In genomic region chr2:16578081-16578480, GRCh38 we compare ENCODE assay signal across 27 cellular contexts.
"Had no signal": no experiment of that assay in that cellular context is flagged by ENCODE, and none has a peak within 500 bp of the region (broad histone marks: within the 10 kb centered on the region; RNA-seq: fewer than 3 reads in every experiment).

No MANE protein-coding gene starts in this region.

- H3K9me3 ChIP-seq: esophagus squamous epithelium, gastrocnemius medialis, mucosa of descending colon, ovary, psoas muscle, right lobe of liver, thoracic aorta, upper lobe of right lung, vagina had no signal

- H3K36me3 ChIP-seq: esophagus squamous epithelium, gastrocnemius medialis, ovary, right lobe of liver, thoracic aorta, tibial nerve, upper lobe of right lung, vagina had no signal

- H3K4me3 ChIP-seq: esophagus squamous epithelium, gastrocnemius medialis, lung, mucosa of descending colon, ovary, psoas muscle, right lobe of liver, smooth muscle cell, thoracic aorta, tibial nerve, upper lobe of right lung, vagina had no signal

- H3K4me1 ChIP-seq: esophagus squamous epithelium, right lobe of liver, tibial nerve, upper lobe of right lung, vagina had no signal

- DNase-seq: caudate nucleus; cerebellar nuclear complex; effector memory CD4-positive, alpha-beta T cell; erythroblast; esophagus squamous epithelium; gastrocnemius medialis; head of caudate nucleus; kidney; mesenchymal stem cell; mucosa of descending colon; naive thymus-derived CD4-positive, alpha-beta T cell; occipital lobe; ovary; posterior cingulate gyrus; psoas muscle; retina; right lobe of liver; stimulated activated CD4-positive, alpha-beta T cell treated with anti-CD3 and anti-CD28 coated beads, Interleukin-12 subunit alpha, Interleukin-12 subunit beta, amount 100 ng/mL, for 4 hours; stimulated activated CD4-positive, alpha-beta T cell treated with anti-CD3 and anti-CD28 coated beads, Interleukin-2, amount 100 ng/mL, for 24 hours; stimulated activated CD4-positive, alpha-beta T cell treated with anti-CD3 and anti-CD28 coated beads, Interleukin-4, amount 100 ng/mL, for 24 hours; stimulated activated naive CD4-positive, alpha-beta T cell treated with Interleukin-2 at 50 U/mL for 16 hours; upper lobe of right lung had no signal

- H3K27ac ChIP-seq: esophagus squamous epithelium, gastrocnemius medialis, ovary, psoas muscle, right lobe of liver, thoracic aorta, tibial nerve, upper lobe of right lung, vagina had no signal

- H3K4me2 ChIP-seq: smooth muscle cell had no signal

- H3K27me3 ChIP-seq: esophagus squamous epithelium, gastrocnemius medialis, ovary, right lobe of liver, tibial nerve, upper lobe of right lung, vagina had no signal
